In the genomic region with DNA sequence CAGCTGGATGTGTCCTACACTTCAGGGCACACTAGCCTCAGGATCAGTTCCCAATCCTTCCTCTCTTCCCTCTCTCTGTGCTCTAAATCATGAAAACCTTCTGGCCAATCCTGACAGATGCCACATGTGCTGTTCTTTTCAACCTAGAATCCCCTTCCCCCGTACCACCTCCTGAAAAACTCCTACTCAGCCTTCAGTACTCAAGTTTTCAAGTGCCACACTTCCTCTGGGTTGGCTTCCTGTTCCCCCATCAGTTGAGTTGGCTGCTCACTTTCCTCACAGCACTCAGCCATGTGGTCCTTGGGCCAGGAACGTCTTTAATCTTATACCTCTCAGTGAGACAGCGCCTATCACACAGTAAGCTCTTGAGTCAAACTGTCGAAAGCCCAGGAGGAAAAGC, we compare ENCODE assay signal across 2 cellular contexts.
TF ChIP-seq lines count a peak whose summit lies in the region.

No MANE protein-coding gene starts in this region.

TF ChIP-seq in SK-N-SH treated with all-trans-retinoic acid at 6 μM for 48 hours, 23 proteins besides CTCF, POLR2A, EP300 and RAD21:
- TF ChIP-seq ZNF8 (CRISPR knock-in tag; IDR thresholded peaks at IDR 0.05) (no peak), ZFP3 (CRISPR knock-in tag; IDR thresholded peaks at IDR 0.05) (peak; percentile 92)

TF ChIP-seq in SK-N-SH, 30 proteins besides CTCF, POLR2A, EP300 and RAD21:
- TF ChIP-seq FOXJ3 (CRISPR knock-in tag; IDR thresholded peaks at IDR 0.05) (no peak), SIN3A (IDR thresholded peaks at IDR 0.05; ENCODE audit: borderline replicate concordance, low read depth, low read length) (no peak)
